8 cellular contexts compared by ENCODE assay signal in genomic region chr6:111483736-111484654, GRCh38. TPM values are rescaled to one million over a fixed set of nuclear protein-coding genes. Genes with fewer than 3 reads are reported as not detected.
A peak's percentile ranks its signal among the peaks of the same experiment; 100 is the strongest.
DNase-seq lines count a peak whose midpoint lies in the region; ATAC-seq and TF ChIP-seq lines count a peak whose summit lies in the region.

No MANE protein-coding gene starts in this region.

- peaks cover 76% of the 10 kb centered on the region for H3K79me2 ChIP-seq in hepatocyte

- H3K36me3 Mint-ChIP-seq in T-cell: no peaks in the 10 kb centered on the region

- DNase-seq in NCI-H1417 treated with DMSO at 0.1 percent for 48 hours (lab: John Stamatoyannopoulos, UW) (peak; percentile 48), T-cell (peak in 24 of 34 experiments; percentile 64 to 88 (median 82)), astrocyte of the cerebellum (ENCODE audit: low read depth) (peak; percentile 87), hepatocyte (ENCODE audit: low spot score) (peak; percentile 96), renal cortical epithelial cell (ENCODE audit: low read depth) (peak; percentile 80), cortex of kidney (lab: John Stamatoyannopoulos, UW) (no peak)

- no peaks in the 10 kb centered on the region for H3K27me3 Mint-ChIP-seq in T-cell

- H3K27me3 ChIP-seq in hepatocyte: no peaks in the 10 kb centered on the region

- peak overlapping the region; percentile 68 for H3K4me3 ChIP-seq in astrocyte of the cerebellum (ENCODE audit: low read depth, low read length)
- H3K4me3 ChIP-seq in hepatocyte: peak overlapping the region; percentile 74

- CTCF ChIA-PET in T-cell (lab: Charles Lee): interaction anchor here (0.6 to 2.7 kb wide), 6 partner anchors 58 to 669 kb away, joined by 3 to 19 read pairs (median 4); partner anchors contain the start of gene CDK19 (in 1 of the 2)

- H3K9me3 ChIP-seq in hepatocyte (ENCODE audit: low read depth): no peaks in the 10 kb centered on the region

- WGBS in hepatocyte (ENCODE audit: low lambda C conversion rate, missing lambda C conversion rate): 2% methylated on average over 42 of the region's 67 CpGs

- H3K9me3 Mint-ChIP-seq in T-cell: no peaks in the 10 kb centered on the region

- peaks cover 7% of the 10 kb centered on the region for H4K20me1 ChIP-seq in hepatocyte (ENCODE audit: insufficient read depth, poor library complexity, severe bottlenecking)

- H3K27ac ChIP-seq in hepatocyte: peak overlapping the region; percentile 99

- in situ Hi-C loops in astrocyte of the cerebellum (cut with HindIII; ENCODE audit: low sequenced_read_pairs): no loop called here

- H3K9me2 ChIP-seq in hepatocyte (replicated peaks; ENCODE audit: insufficient read depth): no peaks in the 10 kb centered on the region

- H3K36me3 ChIP-seq in hepatocyte (replicated peaks; ENCODE audit: insufficient read depth, low read depth): no peaks in the 10 kb centered on the region

- H3K4me1 ChIP-seq in hepatocyte (ENCODE audit: insufficient read depth): peaks cover 12% of the 10 kb centered on the region

- H3K27ac Mint-ChIP-seq in T-cell: peak overlapping the region; percentile 95 to 98

- H3K4me3 Mint-ChIP-seq in T-cell: peak overlapping the region; percentile 86 to 98 (median 97)

- H3K4me2 ChIP-seq in hepatocyte: peak overlapping the region; percentile 71

- peak overlapping the region; percentile 50 for H2AFZ ChIP-seq in hepatocyte

- peaks cover 49 to 60% (median 58%) of the 10 kb centered on the region in 3 donors for H3K4me1 Mint-ChIP-seq in T-cell

- no peak for TF ChIP-seq CTCF in astrocyte of the cerebellum (IDR thresholded peaks at IDR 0.05; ENCODE audit: low read depth, low read length, missing control alignments)
- no peak for TF ChIP-seq CTCF in hepatocyte (IDR thresholded peaks at IDR 0.05; ENCODE audit: poor library complexity)

- ATAC-seq in GM18498 (IDR thresholded peaks at IDR 0.05; ENCODE audit: unreplicated experiment): peak; percentile 58
- peak; percentile 64 for ATAC-seq in HG02798 (IDR thresholded peaks at IDR 0.05; ENCODE audit: poor library complexity, unreplicated experiment)
- peak in 3 of 4 experiments; percentile 75 to 76 (median 75) for ATAC-seq in T-cell (replicated peaks in 1 of 4)

- POLR2A ChIA-PET in T-cell (lab: Charles Lee): interaction anchor here in 1 of 2 donors (2.4 kb wide), 1 partner anchor 225 kb away, joined by 16 read pairs; a partner anchor contains a TSS

RNA-seq across cellular contexts. Expression of gene REV3L, which starts 1.0 kb away (rescaled TPM):
- 10 to 100 TPM; 18.0 to 27.6 (median 22.1) TPM for total RNA-seq in T-cell
- 29.4 and 37.2 TPM in 2 replicates for total RNA-seq in hepatocyte
- polyA plus RNA-seq in hepatocyte: 17.6 and 23.7 TPM in 2 replicates
- total RNA-seq in renal cortical epithelial cell: 14.1 and 41.9 TPM in 2 replicates
